11 cellular contexts compared by ENCODE assay signal in genomic region chr11:2903672-2904011, GRCh38. TPM values are rescaled to one million over a fixed set of nuclear protein-coding genes. Genes with fewer than 3 reads are reported as not detected.
A peak's percentile ranks its signal among the peaks of the same experiment; 100 is the strongest.
DNase-seq lines count a peak whose midpoint lies in the region; ATAC-seq and TF ChIP-seq lines count a peak whose summit lies in the region.
"Had no signal": no experiment of that assay in that cellular context is flagged by ENCODE, and none has a peak within 500 bp of the region (broad histone marks: within the 10 kb centered on the region; RNA-seq: fewer than 3 reads in every experiment).

No MANE protein-coding gene starts in this region.

- POLR2A ChIA-PET in CD4-positive, alpha-beta T cell (lab: Charles Lee), result no interaction called here

- no peak for TF ChIP-seq RAD21 in Ishikawa (IDR thresholded peaks at IDR 0.05; ENCODE audit: low read depth)

- peaks cover 29 to 41% of the 10 kb centered on the region in 2 donors for H3K4me1 ChIP-seq in duodenal mucosa (ENCODE audit: control insufficient read depth in 1 of 2, insufficient read depth in 2 of 2, low read length in 2 of 2)

- no peak for DNase-seq in CD4-positive, alpha-beta T cell
- DNase-seq in natural killer cell (no peak), C1 segment of cervical spinal cord (lab: John Stamatoyannopoulos, UW) (no peak), NCI-H146 (lab: John Stamatoyannopoulos, UW) (no peak), left ventricle myocardium superior (no peak)
- DNase-seq: MV-4-11, NCI-H748 treated with DMSO at 0.1 percent for 48 hours, tibial artery had no signal

- H3K4me1 Mint-ChIP-seq in CD4-positive, alpha-beta T cell (ENCODE audit: low read depth), result peaks cover 39% of the 10 kb centered on the region
- H3K4me1 Mint-ChIP-seq in natural killer cell, result peaks cover 39 to 47% of the 10 kb centered on the region in 2 donors

- no peak overlapping the region for H3K27ac ChIP-seq in CD4-positive, alpha-beta T cell (ENCODE audit: low read depth, low read length)
- peak overlapping the region; percentile 91 for H3K27ac ChIP-seq in duodenal mucosa (ENCODE audit: low read depth, low read length)
- H3K27ac ChIP-seq: tibial artery had no signal

- H3K27me3 ChIP-seq in CD4-positive, alpha-beta T cell (ENCODE audit: control insufficient read depth, insufficient read depth, low read length), result no peaks in the 10 kb centered on the region
- H3K27me3 ChIP-seq in duodenal mucosa (ENCODE audit: control insufficient read depth in 1 of 2, insufficient read depth in 2 of 2, low read length in 2 of 2), result no peaks in the 10 kb centered on the region

- intact Hi-C loops in CD4-positive, alpha-beta T cell (cut with DNase I, micrococcal nuclease), result loop anchor here in 1 of 2 experiments (2.0 to 5.0 kb wide), 3 partner anchors 17 to 153 kb away; partner anchors contain the start of genes CARS1 and NAP1L4
- intact Hi-C loops in natural killer cell (cut with micrococcal nuclease) (no loop called here), left ventricle myocardium superior (cut with micrococcal nuclease) (no loop called here)

- peaks cover 0 to 4% of the 10 kb centered on the region in 2 donors for H3K36me3 ChIP-seq in duodenal mucosa (ENCODE audit: control insufficient read depth in 1 of 2, insufficient read depth in 2 of 2, low read length in 2 of 2)
- H3K36me3 ChIP-seq: tibial artery had no signal

- H3K9ac ChIP-seq in duodenal mucosa (ENCODE audit: low read depth in 1 of 2, low read length in 2 of 2), result peak overlapping the region; percentile 94 to 96

- no peaks in the 10 kb centered on the region for H3K9me3 ChIP-seq in CD4-positive, alpha-beta T cell (ENCODE audit: control insufficient read depth, low read length)
- no peaks in the 10 kb centered on the region for H3K9me3 ChIP-seq in duodenal mucosa (ENCODE audit: control insufficient read depth in 1 of 2, low read length in 2 of 2)
- H3K9me3 ChIP-seq: tibial artery had no signal

- no peak overlapping the region for H3K27ac Mint-ChIP-seq in CD4-positive, alpha-beta T cell
- peak overlapping the region; percentile 50 to 83 for H3K27ac Mint-ChIP-seq in natural killer cell

- TF ChIP-seq CTCF in CD4-positive, alpha-beta T cell (IDR thresholded peaks at IDR 0.05), result no peak
- TF ChIP-seq CTCF in natural killer cell (IDR thresholded peaks at IDR 0.05), result no peak

- H3K4me3 ChIP-seq in duodenal mucosa (ENCODE audit: low read depth in 1 of 2, low read length in 2 of 2), result peak overlapping the region; percentile 80 to 81

- H3K27me3 Mint-ChIP-seq in CD4-positive, alpha-beta T cell, result no peaks in the 10 kb centered on the region
- H3K27me3 Mint-ChIP-seq in natural killer cell (ENCODE audit: low read depth in 2 of 2), result no peaks in the 10 kb centered on the region

- CTCF ChIA-PET in CD4-positive, alpha-beta T cell (lab: Charles Lee), result interaction anchor here (3.0 kb wide), 1 partner anchor 11 kb away, joined by 13 read pairs; no protein-coding TSS in a partner anchor

- peaks cover 5% of the 10 kb centered on the region for H3K36me3 Mint-ChIP-seq in CD4-positive, alpha-beta T cell (ENCODE audit: low read depth)
- no peaks in the 10 kb centered on the region for H3K36me3 Mint-ChIP-seq in natural killer cell

- TF ChIP-seq EP300 in Ishikawa (IDR thresholded peaks at IDR 0.05; ENCODE audit: borderline replicate concordance), result no peak

- peak overlapping the region; percentile 75 for H3K4me3 Mint-ChIP-seq in CD4-positive, alpha-beta T cell
- peak overlapping the region; percentile 84 for H3K4me3 Mint-ChIP-seq in natural killer cell

- no peak for ATAC-seq in CD4-positive, alpha-beta T cell (ENCODE audit: poor library complexity)
- no peak for ATAC-seq in natural killer cell
- no peak for ATAC-seq in left ventricle myocardium superior
- no peak for ATAC-seq in GM19467 (IDR thresholded peaks at IDR 0.05; ENCODE audit: unreplicated experiment)

- H3K9me3 Mint-ChIP-seq in CD4-positive, alpha-beta T cell, result no peaks in the 10 kb centered on the region
- H3K9me3 Mint-ChIP-seq in natural killer cell, result peaks cover 2 to 4% of the 10 kb centered on the region in 2 donors

TF ChIP-seq in Ishikawa, 13 proteins besides CTCF, POLR2A, EP300 and RAD21:
- TF ChIP-seq REST (IDR thresholded peaks at IDR 0.05; ENCODE audit: low read depth) (no peak), MAX (IDR thresholded peaks at IDR 0.05) (0 out of 2 replicates have a peak, but pooled peaks have one; percentile 3)

RNA-seq across cellular contexts. Expression of gene CDKN1C, which starts 18.1 kb away (rescaled TPM):
- total RNA-seq in CD4-positive, alpha-beta T cell, result 1 to 10 TPM; 1.9 to 2.5 TPM
- total RNA-seq in natural killer cell, result 10 to 100 TPM in 1 of 3 donors, 1 to 10 TPM in 2; 2.6 to 27.9 (median 6.3) TPM
- 42.0 TPM for total RNA-seq in left ventricle myocardium superior

RNA-seq across cellular contexts. Expression of gene PHLDA2, which starts 25.6 kb away (rescaled TPM):
- 1 to 10 TPM; 1.1 to 1.3 TPM for total RNA-seq in CD4-positive, alpha-beta T cell
- total RNA-seq in natural killer cell, result 1 to 10 TPM in 2 of 3 donors, under 1 TPM in 1; 0.79 to 3.2 (median 2.2) TPM
- total RNA-seq in left ventricle myocardium superior, result 0.99 TPM
